ENCODE assay signal across 20 cellular contexts in genomic region chr2:214542866-214543265, GRCh38.
A peak's percentile ranks its signal among the peaks of the same experiment; 100 is the strongest.
DNase-seq lines count a peak whose midpoint lies in the region; ATAC-seq, FAIRE-seq and TF ChIP-seq lines count a peak whose summit lies in the region.
"Had no signal": no experiment of that assay in that cellular context is flagged by ENCODE, and none has a peak within 500 bp of the region (broad histone marks: within the 10 kb centered on the region; RNA-seq: fewer than 3 reads in every experiment).

No MANE protein-coding gene starts in this region.

- H3K27me3 Mint-ChIP-seq in glutamatergic neuron (ENCODE audit: unreplicated experiment) = no peaks in the 10 kb centered on the region
- H3K27me3 Mint-ChIP-seq: dendritic cell treated with granulocyte-macrophage colony-stimulating factor and Interleukin-4, amounts not matched to agents 40 ng/mL and 50 ng/mL, for 4 days had no signal

- H3K27ac Mint-ChIP-seq in glutamatergic neuron (ENCODE audit: unreplicated experiment) = no peak overlapping the region
- H3K27ac Mint-ChIP-seq: activated T-helper 2 cell treated with anti-CD3 and anti-CD28 coated beads, Interferon-gamma antibody, Interleukin-2, Interleukin-4, amounts not matched to agents 10 μg/mL and 5 μg/mL and 100 μg/mL, durations not matched to agents 14 hours and 24 hours and 36 hours; CD4-positive, CD25-positive, alpha-beta regulatory T cell; dendritic cell treated with granulocyte-macrophage colony-stimulating factor and Interleukin-4, amounts not matched to agents 40 ng/mL and 50 ng/mL, for 4 days; T-helper 1 cell treated with Interleukin-12 subunit alpha and Interleukin-12 subunit beta and Interleukin-4 antibody, amounts not matched to agents 30 μg/mL and 1 μg/mL, for 36 hours had no signal

- H3K27me3 ChIP-seq in RWPE2 (ENCODE audit: insufficient read depth, poor library complexity, severe bottlenecking) = no peaks in the 10 kb centered on the region
- H3K27me3 ChIP-seq: hepatocyte, neutrophil, sigmoid colon had no signal

- no peak overlapping the region for H3K4me3 Mint-ChIP-seq in glutamatergic neuron (ENCODE audit: unreplicated experiment)
- H3K4me3 Mint-ChIP-seq: CD4-positive, CD25-positive, alpha-beta regulatory T cell; dendritic cell treated with granulocyte-macrophage colony-stimulating factor and Interleukin-4, amounts not matched to agents 40 ng/mL and 50 ng/mL, for 4 days; T-helper 1 cell treated with Interleukin-12 subunit alpha and Interleukin-12 subunit beta and Interleukin-4 antibody, amounts not matched to agents 30 μg/mL and 1 μg/mL, for 36 hours had no signal

- H3K9me3 Mint-ChIP-seq in glutamatergic neuron (ENCODE audit: unreplicated experiment) = no peaks in the 10 kb centered on the region
- H3K9me3 Mint-ChIP-seq: activated T-helper 2 cell treated with anti-CD3 and anti-CD28 coated beads, Interferon-gamma antibody, Interleukin-2, Interleukin-4, amounts not matched to agents 10 μg/mL and 5 μg/mL and 100 μg/mL, durations not matched to agents 14 hours and 24 hours and 36 hours; dendritic cell treated with granulocyte-macrophage colony-stimulating factor and Interleukin-4, amounts not matched to agents 40 ng/mL and 50 ng/mL, for 4 days; T-helper 1 cell treated with Interleukin-12 subunit alpha and Interleukin-12 subunit beta and Interleukin-4 antibody, amounts not matched to agents 30 μg/mL and 1 μg/mL, for 36 hours had no signal

- no peak for FAIRE-seq in urothelium cell line (lab: Jason Lieb, UNC)

- no peaks in the 10 kb centered on the region for H3K36me3 ChIP-seq in RWPE2 (ENCODE audit: low read depth)
- H3K36me3 ChIP-seq: neutrophil, sigmoid colon, thoracic aorta had no signal

- peaks cover 7% of the 10 kb centered on the region for H3K4me1 Mint-ChIP-seq in glutamatergic neuron (ENCODE audit: low read depth, unreplicated experiment)
- H3K4me1 Mint-ChIP-seq: CD4-positive, CD25-positive, alpha-beta regulatory T cell had no signal

- peak overlapping the region; percentile 41 for H3K27ac ChIP-seq in RWPE2 (ENCODE audit: poor library complexity, severe bottlenecking)
- H3K27ac ChIP-seq: hepatocyte, neutrophil, sigmoid colon, thoracic aorta had no signal

- H3K9me3 ChIP-seq in RWPE2 (ENCODE audit: severe bottlenecking) = no peaks in the 10 kb centered on the region
- H3K9me3 ChIP-seq: neutrophil, sigmoid colon, thoracic aorta had no signal

- H3K36me3 Mint-ChIP-seq in glutamatergic neuron (ENCODE audit: unreplicated experiment) = no peaks in the 10 kb centered on the region
- H3K36me3 Mint-ChIP-seq: CD4-positive, CD25-positive, alpha-beta regulatory T cell had no signal

- peaks cover 12% of the 10 kb centered on the region for H3K4me1 ChIP-seq in RWPE2 (ENCODE audit: insufficient read depth, poor library complexity, severe bottlenecking)

- no peak overlapping the region for H3K4me3 ChIP-seq in RWPE2 (ENCODE audit: severe bottlenecking)
- H3K4me3 ChIP-seq: hepatocyte, sigmoid colon had no signal

- TF ChIP-seq CTCF in RWPE2 (IDR thresholded peaks at IDR 0.05; ENCODE audit: poor library complexity, severe bottlenecking) = no peak
- TF ChIP-seq CTCF in glutamatergic neuron (IDR thresholded peaks at IDR 0.05; ENCODE audit: partially characterized antibody, unreplicated experiment) = no peak

- DNase-seq in GM04504 (ENCODE audit: low read depth) = peak; percentile 17
- DNase-seq in RWPE2 (ENCODE audit: low spot score) = no peak
- DNase-seq in fibroblast of peridontal ligament (ENCODE audit: extremely low read depth) = peak; percentile 56
- DNase-seq in urothelium cell line (ENCODE audit: low spot score) = peak; percentile 9
- no peak for DNase-seq in glutamatergic neuron
- DNase-seq in stimulated activated CD4-positive, alpha-beta T cell treated with anti-CD3 and anti-CD28 coated beads, Interleukin-4, amount 100 ng/mL, for 1 hour = no peak
- DNase-seq: CD4-positive, CD25-positive, alpha-beta regulatory T cell; Kasumi-1; left cardiac atrium; NCI-H1417 treated with DMSO at 0.1 percent for 48 hours; NK-92 treated with Interleukin-12 subunit alpha and Interleukin-12 subunit beta, amount 100 ng/mL, for 24 hours; sigmoid colon had no signal

- peak; percentile 77 for ATAC-seq in RWPE2 (ENCODE audit: low read depth)
- no peak for ATAC-seq in HG03469 (IDR thresholded peaks at IDR 0.05; ENCODE audit: unreplicated experiment)
- ATAC-seq: left cardiac atrium, Right ventricle myocardium inferior had no signal

Comparison
In these comparisons a context has a peak if more than half of its experiments do, and no peak if none do; other contexts are left out.
1. DNase-seq: peak in GM04504 (single experiment), fibroblast of peridontal ligament (single experiment) and urothelium cell line (single experiment); none in RWPE2 (single experiment), glutamatergic neuron (single experiment) and stimulated activated CD4-positive, alpha-beta T cell treated with anti-CD3 and anti-CD28 coated beads, Interleukin-4, amount 100 ng/mL, for 1 hour (single experiment).